2 cellular contexts compared by ENCODE assay signal in genomic region chr10:12711344-12711708, GRCh38.
TF ChIP-seq lines count a peak whose summit lies in the region.

No MANE protein-coding gene starts in this region.

TF ChIP-seq in SK-N-SH, 30 proteins besides CTCF, POLR2A, EP300 and RAD21:
- TF ChIP-seq ZBTB33 (IDR thresholded peaks at IDR 0.05; ENCODE audit: borderline replicate concordance, low read depth) (no peak), CHD2 (IDR thresholded peaks at IDR 0.05; ENCODE audit: low read length, partially characterized antibody) (no peak), NRF1 (IDR thresholded peaks at IDR 0.05; ENCODE audit: low read depth, low read length) (no peak), NFIC (IDR thresholded peaks at IDR 0.05; ENCODE audit: borderline replicate concordance) (no peak)

TF ChIP-seq in SK-N-SH treated with all-trans-retinoic acid at 6 μM for 48 hours, 23 proteins besides CTCF, POLR2A, EP300 and RAD21:
- TF ChIP-seq PPARA (CRISPR knock-in tag; IDR thresholded peaks at IDR 0.05; ENCODE audit: borderline replicate concordance) (no peak), ZC3H10 (CRISPR knock-in tag; IDR thresholded peaks at IDR 0.05) (no peak), ZNF70 (CRISPR knock-in tag; IDR thresholded peaks at IDR 0.05) (no peak), POU6F1 (CRISPR knock-in tag; IDR thresholded peaks at IDR 0.05; ENCODE audit: borderline replicate concordance, low read depth) (no peak), TCF4 (CRISPR knock-in tag; IDR thresholded peaks at IDR 0.05; ENCODE audit: borderline replicate concordance) (no peak), CSDC2 (CRISPR knock-in tag; IDR thresholded peaks at IDR 0.05) (no peak), CREB5 (CRISPR knock-in tag; IDR thresholded peaks at IDR 0.05; ENCODE audit: low read depth) (no peak), ISL1 (CRISPR knock-in tag; IDR thresholded peaks at IDR 0.05) (no peak), SNAI2 (CRISPR knock-in tag; IDR thresholded peaks at IDR 0.05) (no peak)
